ENCODE assay signal across 1 cellular context in genomic region chr1:93155335-93155734, GRCh38.
TF ChIP-seq lines count a peak whose summit lies in the region.

No MANE protein-coding gene starts in this region.

TF ChIP-seq in IMR-90, 13 proteins besides CTCF, POLR2A, EP300 and RAD21:
- TF ChIP-seq MAFK (IDR thresholded peaks at IDR 0.05; ENCODE audit: low read depth, low read length): no peak
- no peak for TF ChIP-seq USF2 (IDR thresholded peaks at IDR 0.05; ENCODE audit: low read depth, low read length)
- no peak for TF ChIP-seq MAZ (IDR thresholded peaks at IDR 0.05; ENCODE audit: borderline replicate concordance, low read depth, low read length)
- TF ChIP-seq FOS (IDR thresholded peaks at IDR 0.05; ENCODE audit: low read depth, low read length): no peak
- TF ChIP-seq CEBPB (IDR thresholded peaks at IDR 0.05; ENCODE audit: low read depth, low read length): no peak
- no peak for TF ChIP-seq SMC3 (IDR thresholded peaks at IDR 0.05; ENCODE audit: low read depth, low read length)
- TF ChIP-seq MXI1 (IDR thresholded peaks at IDR 0.05; ENCODE audit: borderline replicate concordance, low read depth, low read length): no peak
- TF ChIP-seq CHD1 (IDR thresholded peaks at IDR 0.05; ENCODE audit: low read depth, low read length): no peak
- TF ChIP-seq RCOR1 (IDR thresholded peaks at IDR 0.05; ENCODE audit: insufficient replicate concordance, low read length): no peak
- TF ChIP-seq NFE2L2 (IDR thresholded peaks at IDR 0.05; ENCODE audit: low read depth, low read length): no peak
- no peak for TF ChIP-seq ELK1 (IDR thresholded peaks at IDR 0.05; ENCODE audit: borderline replicate concordance, low read depth, low read length)
- TF ChIP-seq RFX5 (IDR thresholded peaks at IDR 0.05; ENCODE audit: low read depth, low read length): no peak
- no peak for TF ChIP-seq BHLHE40 (IDR thresholded peaks at IDR 0.05; ENCODE audit: low read depth, low read length)
